1 cellular context compared by ENCODE assay signal in genomic region chr10:29658984-29659769, GRCh38.
A peak's percentile ranks its signal among the peaks of the same experiment; 100 is the strongest.
TF ChIP-seq lines count a peak whose summit lies in the region.

No MANE protein-coding gene starts in this region.

TF ChIP-seq in GM12878, 131 proteins besides CTCF, POLR2A, EP300 and RAD21 (continued from another document):
- TF ChIP-seq ZNF592 (IDR thresholded peaks at IDR 0.05): no peak
- TF ChIP-seq BCL3 (IDR thresholded peaks at IDR 0.05; ENCODE audit: borderline replicate concordance, insufficient read depth, low read depth, low read length, poor library complexity, severe bottlenecking): peak; percentile 27
- no peak for TF ChIP-seq E4F1 (IDR thresholded peaks at IDR 0.05; ENCODE audit: borderline replicate concordance, partially characterized antibody)
- no peak for TF ChIP-seq RBBP5 (conservative IDR thresholded peaks at IDR 0.05)
- TF ChIP-seq NBN (IDR thresholded peaks at IDR 0.05): peak; percentile 80
- no peak for TF ChIP-seq ESRRA (IDR thresholded peaks at IDR 0.05; ENCODE audit: low read length)
- no peak for TF ChIP-seq TCF12 (IDR thresholded peaks at IDR 0.05; ENCODE audit: low read depth, low read length)
- peak; percentile 93 for TF ChIP-seq ATF7 (IDR thresholded peaks at IDR 0.05; ENCODE audit: low read depth)
- TF ChIP-seq POU2F2 (IDR thresholded peaks at IDR 0.05; ENCODE audit: borderline replicate concordance, low read depth, low read length): peak; percentile 70; the same call in 1 of the 3 replicates
- TF ChIP-seq HDAC2 (IDR thresholded peaks at IDR 0.05): no peak
- peak; percentile 96 for TF ChIP-seq NR2F1 (conservative IDR thresholded peaks at IDR 0.05)
- TF ChIP-seq HDGF (IDR thresholded peaks at IDR 0.05): no peak
- TF ChIP-seq ZNF24 (IDR thresholded peaks at IDR 0.05): 0 out of 2 replicates have a peak, but pooled peaks have one; percentile 4
- TF ChIP-seq PML (IDR thresholded peaks at IDR 0.05; ENCODE audit: low read length): no peak
- peak; percentile 87; the same call in 1 of the 2 replicates for TF ChIP-seq TBL1XR1 (IDR thresholded peaks at IDR 0.05; ENCODE audit: low read depth, low read length)
- TF ChIP-seq ZNF217 (IDR thresholded peaks at IDR 0.05): no peak; the same call in 1 of the 2 replicates
- TF ChIP-seq SUZ12 (IDR thresholded peaks at IDR 0.05; ENCODE audit: unreplicated experiment): no peak
- no peak for TF ChIP-seq YBX1 (IDR thresholded peaks at IDR 0.05)
- no peak for TF ChIP-seq ZZZ3 (IDR thresholded peaks at IDR 0.05; ENCODE audit: control insufficient read depth, insufficient read length, low read depth)
- peak in 1 of 2 experiments; percentile 39; a peak in 1 of 4 replicates for TF ChIP-seq ETV6 (conservative IDR thresholded peaks at IDR 0.05 in 1 of 2, IDR thresholded peaks at IDR 0.05 in 1 of 2; ENCODE audit: borderline replicate concordance in 1 of 2, low read depth in 1 of 2)
- peak; percentile 77; the same call in 1 of the 2 replicates for TF ChIP-seq IRF4 (IDR thresholded peaks at IDR 0.05; ENCODE audit: low read depth, low read length)
- TF ChIP-seq E2F4 (IDR thresholded peaks at IDR 0.05; ENCODE audit: low read depth, low read length): no peak
- peak; percentile 96 for TF ChIP-seq DPF2 (IDR thresholded peaks at IDR 0.05)
- peak; percentile 22; the same call in 1 of the 2 replicates for TF ChIP-seq CBFB (IDR thresholded peaks at IDR 0.05; ENCODE audit: low read depth)
- peak; percentile 72 for TF ChIP-seq NFIC (IDR thresholded peaks at IDR 0.05; ENCODE audit: low read depth, low read length)
- no peak for TF ChIP-seq TCF7 (IDR thresholded peaks at IDR 0.05; ENCODE audit: borderline replicate concordance)
- no peak for TF ChIP-seq STAT1 (conservative IDR thresholded peaks at IDR 0.05)
- TF ChIP-seq MTA2 (IDR thresholded peaks at IDR 0.05; ENCODE audit: low read depth): peak; percentile 97
- TF ChIP-seq MEF2B (IDR thresholded peaks at IDR 0.05; ENCODE audit: partially characterized antibody, poor library complexity, severe bottlenecking): peak; percentile 35
- TF ChIP-seq CHD4 (IDR thresholded peaks at IDR 0.05): no peak
- TF ChIP-seq MLLT1 (IDR thresholded peaks at IDR 0.05): peak; percentile 54; the same call in 1 of the 2 replicates
- TF ChIP-seq RB1 (IDR thresholded peaks at IDR 0.05; ENCODE audit: borderline replicate concordance): no peak
- no peak for TF ChIP-seq POLR2AphosphoS2 (IDR thresholded peaks at IDR 0.05; ENCODE audit: low read depth, low read length)
- TF ChIP-seq FOS (IDR thresholded peaks at IDR 0.05; ENCODE audit: borderline replicate concordance, extremely low read depth, insufficient read length): no peak
- peak; percentile 86 for TF ChIP-seq CHD2 (IDR thresholded peaks at IDR 0.05; ENCODE audit: borderline replicate concordance, low read depth, low read length)
- peak; percentile 70 for TF ChIP-seq JUNB (IDR thresholded peaks at IDR 0.05)
- TF ChIP-seq JUND (IDR thresholded peaks at IDR 0.05; ENCODE audit: low read depth, low read length): peak; percentile 83
- TF ChIP-seq SPI1 (IDR thresholded peaks at IDR 0.05; ENCODE audit: borderline replicate concordance, insufficient read depth, low read depth, low read length): peak; percentile 32; the same call in 1 of the 2 replicates
- TF ChIP-seq RFX5 (IDR thresholded peaks at IDR 0.05; ENCODE audit: low read depth, low read length): no peak
- no peak for TF ChIP-seq MYC (IDR thresholded peaks at IDR 0.05; ENCODE audit: insufficient read depth, insufficient read length, insufficient replicate concordance, low read length, severe bottlenecking)
